Comparison of ENCODE assay signal across 24 cellular contexts in the genomic region with DNA sequence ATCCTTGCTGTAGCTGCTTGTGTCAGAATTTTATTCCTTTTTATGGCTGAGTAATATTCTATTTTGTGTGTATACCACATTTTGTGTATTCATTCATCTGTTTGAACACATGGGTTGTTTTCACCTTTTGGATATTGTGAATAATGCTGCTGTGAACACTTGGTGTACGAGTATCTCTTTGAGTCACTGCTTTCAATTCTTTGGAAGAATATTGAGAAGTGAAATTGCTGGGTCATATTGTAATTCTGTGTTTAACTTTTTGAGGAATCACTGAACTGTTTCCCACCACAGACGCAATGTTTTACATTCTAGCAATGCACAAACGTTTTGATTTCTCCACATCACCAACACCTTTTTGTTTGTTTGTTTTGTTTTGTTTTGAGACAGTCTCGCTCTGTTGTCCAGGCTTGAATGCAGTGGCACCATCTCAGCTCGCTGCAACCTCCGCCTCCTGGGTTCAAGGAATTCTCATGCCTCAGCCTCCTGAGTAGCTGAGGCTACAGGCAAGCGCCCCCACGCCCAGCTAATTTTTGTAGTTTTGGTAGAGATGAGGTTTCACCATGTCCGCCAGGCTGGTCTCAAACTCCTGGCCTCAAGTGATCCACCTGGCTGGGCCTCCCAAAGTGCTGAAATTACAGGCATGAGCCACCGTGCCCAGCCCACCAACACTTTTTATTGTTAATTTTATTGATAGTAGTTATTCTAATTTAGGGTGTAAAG. TPM values are rescaled to one million over a fixed set of nuclear protein-coding genes. Genes with fewer than 3 reads are reported as not detected.
"Had no signal": no experiment of that assay in that cellular context is flagged by ENCODE, and none has a peak within 500 bp of the region (broad histone marks: within the 10 kb centered on the region; RNA-seq: fewer than 3 reads in every experiment).

No MANE protein-coding gene starts in this region.

- ATAC-seq: effector memory CD8-positive, alpha-beta T cell; gastrocnemius medialis; heart right ventricle; left lobe of liver; natural killer cell treated with Interleukin-12 subunit alpha and Interleukin-12 subunit beta and Interleukin-15 and Interleukin-18, amount 100 ng/mL, for 72 hours; stimulated activated naive CD8-positive, alpha-beta T cell treated with anti-CD3 and anti-CD28 coated beads, Interleukin-15, Interleukin-2, amounts not matched to agents 100 U/mL and 50 U/mL, for 24 hours had no signal

- DNase-seq: effector memory CD8-positive, alpha-beta T cell; gastrocnemius medialis; heart right ventricle; islet precursor cell; midbrain; nucleus accumbens; ovary; sigmoid colon; stimulated activated naive CD8-positive, alpha-beta T cell treated with anti-CD3 and anti-CD28 coated beads, Interleukin-15, Interleukin-2, amounts not matched to agents 100 U/mL and 50 U/mL, for 24 hours; thyroid gland; upper lobe of left lung had no signal

- H3K4me2 ChIP-seq: neural progenitor cell had no signal

- H3K4me1 ChIP-seq: esophagus muscularis mucosa, gastrocnemius medialis, heart right ventricle, neural progenitor cell, right atrium auricular region, sigmoid colon, suprapubic skin, thyroid gland, upper lobe of left lung, vagina had no signal

- H3K4me1 Mint-ChIP-seq: memory B cell, neural progenitor cell had no signal

- H3K9ac ChIP-seq: neural progenitor cell had no signal

- H3K4me3 ChIP-seq: esophagus muscularis mucosa, gastrocnemius medialis, heart right ventricle, neural progenitor cell, ovary, right atrium auricular region, sigmoid colon, skin epidermis, suprapubic skin, thyroid gland, upper lobe of left lung, vagina had no signal

- H3K36me3 ChIP-seq: esophagus muscularis mucosa, gastrocnemius medialis, heart right ventricle, neural progenitor cell, ovary, right atrium auricular region, sigmoid colon, suprapubic skin, thyroid gland, upper lobe of left lung, vagina had no signal

- H3K27ac ChIP-seq: epithelial cell of prostate, esophagus muscularis mucosa, gastrocnemius medialis, heart right ventricle, neural progenitor cell, ovary, right atrium auricular region, sigmoid colon, skin epidermis, suprapubic skin, thyroid gland, upper lobe of left lung, vagina had no signal

- H3K27ac Mint-ChIP-seq: effector memory CD8-positive, alpha-beta T cell; memory B cell; natural killer cell treated with Interleukin-12 subunit alpha and Interleukin-12 subunit beta and Interleukin-15 and Interleukin-18, amount 100 ng/mL, for 72 hours; neural progenitor cell had no signal

- H3K9me3 Mint-ChIP-seq: effector memory CD8-positive, alpha-beta T cell; natural killer cell treated with Interleukin-12 subunit alpha and Interleukin-12 subunit beta and Interleukin-15 and Interleukin-18, amount 100 ng/mL, for 72 hours had no signal

- H2AFZ ChIP-seq: neural progenitor cell had no signal

- H3K4me3 Mint-ChIP-seq: effector memory CD8-positive, alpha-beta T cell; memory B cell; natural killer cell treated with Interleukin-12 subunit alpha and Interleukin-12 subunit beta and Interleukin-15 and Interleukin-18, amount 100 ng/mL, for 72 hours; neural progenitor cell had no signal

- H3K27me3 ChIP-seq: ovary, right atrium auricular region, thyroid gland, upper lobe of left lung, vagina had no signal

- H3K36me3 Mint-ChIP-seq: memory B cell; natural killer cell treated with Interleukin-12 subunit alpha and Interleukin-12 subunit beta and Interleukin-15 and Interleukin-18, amount 100 ng/mL, for 72 hours; neural progenitor cell had no signal

- H3K9me3 ChIP-seq: gastrocnemius medialis, suprapubic skin, thyroid gland, upper lobe of left lung, vagina had no signal

RNA-seq across cellular contexts. Expression of a gene that starts 21.7 kb away (rescaled TPM):
- total RNA-seq: left lobe of liver had no signal

RNA-seq across cellular contexts. Expression of a gene that starts 36.0 kb away (rescaled TPM):
- total RNA-seq: esophagus muscularis mucosa; fibroblast of villous mesenchyme; gastrocnemius medialis; heart right ventricle; left lobe of liver; lower leg skin; natural killer cell treated with Interleukin-12 subunit alpha and Interleukin-12 subunit beta and Interleukin-15 and Interleukin-18, amount 100 ng/mL, for 72 hours; posterior vena cava; right atrium auricular region; sigmoid colon; suprapubic skin; thyroid gland; upper lobe of left lung; vagina had no signal
- polyA plus RNA-seq: heart right ventricle, ovary had no signal

RNA-seq across cellular contexts. Expression of a gene that starts 37.4 kb away (rescaled TPM):
- total RNA-seq: esophagus muscularis mucosa; gastrocnemius medialis; heart right ventricle; left lobe of liver; lower leg skin; natural killer cell treated with Interleukin-12 subunit alpha and Interleukin-12 subunit beta and Interleukin-15 and Interleukin-18, amount 100 ng/mL, for 72 hours; ovary; posterior vena cava; right atrium auricular region; thyroid gland; upper lobe of left lung; vagina had no signal
- polyA plus RNA-seq: heart right ventricle, ovary, sigmoid colon had no signal
